ENCODE assay signal across 10 cellular contexts in genomic region chr1:235079443-235079967, GRCh38. TPM values are rescaled to one million over a fixed set of nuclear protein-coding genes. Genes with fewer than 3 reads are reported as not detected.
A peak's percentile ranks its signal among the peaks of the same experiment; 100 is the strongest.
DNase-seq lines count a peak whose midpoint lies in the region; ATAC-seq and TF ChIP-seq lines count a peak whose summit lies in the region.
"Had no signal": no experiment of that assay in that cellular context is flagged by ENCODE, and none has a peak within 500 bp of the region (broad histone marks: within the 10 kb centered on the region; RNA-seq: fewer than 3 reads in every experiment).

No MANE protein-coding gene starts in this region.

- DNase-seq in GM12865 (ENCODE audit: low read depth) = peak; percentile 85
- DNase-seq in NCI-H1436 (lab: John Stamatoyannopoulos, UW) = peak; percentile 55
- DNase-seq in dermis blood vessel endothelial cell = peak; percentile 71
- DNase-seq in psoas muscle = peak; percentile 36 to 62
- DNase-seq in KG1 (lab: John Stamatoyannopoulos, UW) = no peak
- DNase-seq in GM19240 (ENCODE audit: insufficient read length, low spot score) = no peak
- DNase-seq: activated CD4-positive, alpha-beta T cell treated with anti-CD3 and anti-CD28 coated beads, Interleukin-2, amount 50 U/mL, for 1 hour had no signal

- H3K27ac ChIP-seq in psoas muscle = peak overlapping the region; percentile 96

- WGBS in psoas muscle, 3 donors = 16 to 21% (median 21%) methylated on average over 6 of the region's 6 CpGs

- H3K4me3 ChIP-seq in GM12865 (ENCODE audit: low read depth, low read length) (no peak overlapping the region), psoas muscle (no peak overlapping the region)

- peak; percentile 5 to 48 (median 44) for ATAC-seq in psoas muscle
- no peak for ATAC-seq in GM18519 (IDR thresholded peaks at IDR 0.05; ENCODE audit: low FRiP score, unreplicated experiment)
- ATAC-seq in GM18517 (IDR thresholded peaks at IDR 0.05; ENCODE audit: unreplicated experiment) = no peak
- ATAC-seq: stimulated activated naive CD8-positive, alpha-beta T cell treated with anti-CD3 and anti-CD28 coated beads, Interleukin-15, amount 100 ng/mL, for 72 hours had no signal

- no peaks in the 10 kb centered on the region for H3K27me3 ChIP-seq in psoas muscle (ENCODE audit: insufficient read depth in 3 of 3, low read length in 2 of 3)

- peaks cover 61% of the 10 kb centered on the region for H3K4me1 ChIP-seq in psoas muscle

- no peaks in the 10 kb centered on the region for H3K36me3 ChIP-seq in psoas muscle (ENCODE audit: insufficient read depth in 1 of 2, low read depth in 1 of 2)

- no peaks in the 10 kb centered on the region for H3K9me3 ChIP-seq in psoas muscle

- intact Hi-C loops in psoas muscle (cut with DNase I) = loop anchor here (5.0 to 10.0 kb wide), 5 partner anchors 182 to 542 kb away; partner anchors contain the start of gene IRF2BP2 (in 1 of the 2)

- no peak for TF ChIP-seq CTCF in GM12865 (IDR thresholded peaks at IDR 0.05; ENCODE audit: insufficient read depth, low read depth, low read length, missing control alignments)
- no peak for TF ChIP-seq CTCF in psoas muscle (IDR thresholded peaks at IDR 0.05)

RNA-seq across cellular contexts. Expression of gene TOMM20, which starts 49.1 kb away (rescaled TPM):
- total RNA-seq in dermis blood vessel endothelial cell (65.7 and 83.6 TPM in 2 replicates), psoas muscle (10 to 100 TPM; 56.3 to 88.7 (median 66.9) TPM)
- polyA plus RNA-seq in psoas muscle = 10 to 100 TPM; 44.7 to 90.9 (median 77.0) TPM

Comparison
In these comparisons a context has a peak if more than half of its experiments do, and no peak if none do; other contexts are left out.
1. DNase-seq: peak in GM12865 (single experiment), NCI-H1436 (single experiment), dermis blood vessel endothelial cell (single experiment) and psoas muscle (2 of 2); none in KG1 (single experiment) and GM19240 (single experiment).
2. ATAC-seq: peak in psoas muscle (4 of 4); none in GM18519 (single experiment) and GM18517 (single experiment).